8 cellular contexts compared by ENCODE assay signal in the genomic region with DNA sequence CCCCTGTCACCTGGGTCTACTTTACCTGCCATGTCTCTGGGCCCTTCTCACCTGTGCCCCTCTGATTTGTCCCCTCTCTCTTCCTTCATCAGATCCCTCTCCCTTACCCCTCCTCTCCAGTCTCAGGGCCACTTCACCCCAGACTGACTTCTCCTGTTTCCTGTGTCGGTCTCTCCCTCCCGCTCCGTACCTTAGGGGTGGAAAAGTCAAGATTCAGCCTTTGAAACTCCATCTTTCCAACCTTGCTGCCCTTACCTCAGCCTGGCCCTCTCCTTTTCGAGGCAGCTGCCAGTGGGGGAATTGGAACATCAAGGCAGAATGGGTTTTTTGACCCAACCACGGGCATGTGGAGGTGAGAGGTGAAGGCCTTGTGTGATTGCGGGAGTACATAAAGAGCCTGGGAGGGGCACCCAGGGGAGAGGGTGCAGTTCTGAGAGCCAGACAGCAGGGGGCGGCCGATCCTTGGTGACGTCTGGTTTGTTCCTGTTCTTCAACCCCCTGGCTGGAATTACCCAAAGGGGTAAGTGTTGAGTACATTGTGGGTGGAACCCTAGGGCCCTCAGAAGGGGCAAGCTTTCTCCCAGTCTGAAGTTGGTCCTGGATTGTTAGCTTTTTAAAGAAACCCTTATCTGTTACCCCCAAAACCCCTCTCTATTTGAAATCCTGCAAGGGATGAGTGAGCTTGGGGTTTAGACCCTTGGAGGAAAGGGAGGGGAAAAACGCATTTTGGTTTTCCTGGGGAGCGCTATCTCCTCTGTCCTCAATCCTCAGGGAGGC. TPM values are rescaled to one million over a fixed set of nuclear protein-coding genes. Genes with fewer than 3 reads are reported as not detected.
A peak's percentile ranks its signal among the peaks of the same experiment; 100 is the strongest.
DNase-seq lines count a peak whose midpoint lies in the region; ATAC-seq and TF ChIP-seq lines count a peak whose summit lies in the region.

No MANE protein-coding gene starts in this region.

- peaks cover 58% of the 10 kb centered on the region for H3K27me3 Mint-ChIP-seq in CD4-positive, alpha-beta T cell
- H3K27me3 Mint-ChIP-seq in brain: peaks cover 77% of the 10 kb centered on the region

- no peaks in the 10 kb centered on the region for H3K9me2 ChIP-seq in GM23248 (ENCODE audit: insufficient read depth)

- no peak overlapping the region for H3K27ac Mint-ChIP-seq in CD4-positive, alpha-beta T cell
- H3K27ac Mint-ChIP-seq in brain: peak overlapping the region in 1 of 5 experiments; percentile 86

- no peak overlapping the region for H3K4me3 Mint-ChIP-seq in CD4-positive, alpha-beta T cell
- peak overlapping the region in 1 of 5 experiments; percentile 29 for H3K4me3 Mint-ChIP-seq in brain

- POLR2A ChIA-PET in CD4-positive, alpha-beta T cell (lab: Charles Lee): no interaction called here

- H3K79me2 ChIP-seq in GM23248 (ENCODE audit: insufficient read depth): no peaks in the 10 kb centered on the region

- H3K4me2 ChIP-seq in GM23248 (ENCODE audit: unreplicated experiment): no peak overlapping the region

- no peaks in the 10 kb centered on the region for H3F3A ChIP-seq in GM23248 (ENCODE audit: insufficient read depth)

- no peak overlapping the region for H3K4me3 ChIP-seq in GM23248

- H3K27ac ChIP-seq in CD4-positive, alpha-beta T cell (ENCODE audit: low read depth, low read length): no peak overlapping the region
- no peak overlapping the region for H3K27ac ChIP-seq in GM23248
- H3K27ac ChIP-seq in VCaP: no peak overlapping the region

- no peaks in the 10 kb centered on the region for H3K36me3 Mint-ChIP-seq in CD4-positive, alpha-beta T cell (ENCODE audit: low read depth)
- no peaks in the 10 kb centered on the region for H3K36me3 Mint-ChIP-seq in brain

- H3K4me1 ChIP-seq in GM23248 (ENCODE audit: insufficient read depth): no peaks in the 10 kb centered on the region

- peak; percentile 54 to 76 (median 64) for DNase-seq in CD4-positive, alpha-beta T cell
- DNase-seq in GM23248 (peak; percentile 73), NCI-H2029 (lab: John Stamatoyannopoulos, UW) (peak; percentile 59), iris pigment epithelial cell (ENCODE audit: low read depth) (peak; percentile 59)
- DNase-seq in stimulated activated CD4-positive, alpha-beta T cell treated with anti-CD3 and anti-CD28 coated beads, Interleukin-15, amount 100 ng/mL, for 48 hours (ENCODE audit: low read depth in 2 of 2): peak; percentile 56 to 68

- no peaks in the 10 kb centered on the region for H4K20me1 ChIP-seq in GM23248 (ENCODE audit: insufficient read depth)

- TF ChIP-seq CTCF in CD4-positive, alpha-beta T cell (IDR thresholded peaks at IDR 0.05): peak; percentile 79
- TF ChIP-seq CTCF in VCaP (conservative IDR thresholded peaks at IDR 0.05) (peak; percentile 93), brain (conservative IDR thresholded peaks at IDR 0.05) (peak; percentile 81 to 91)

- H3K9me3 ChIP-seq in CD4-positive, alpha-beta T cell (ENCODE audit: control insufficient read depth, low read length): no peaks in the 10 kb centered on the region
- no peaks in the 10 kb centered on the region for H3K9me3 ChIP-seq in GM23248 (ENCODE audit: low read depth)

- no peaks in the 10 kb centered on the region for H3K4me1 Mint-ChIP-seq in CD4-positive, alpha-beta T cell (ENCODE audit: low read depth)
- H3K4me1 Mint-ChIP-seq in brain: peaks cover 33% of the 10 kb centered on the region

- intact Hi-C loops in CD4-positive, alpha-beta T cell (cut with DNase I, micrococcal nuclease): loop anchor here (1.0 to 5.0 kb wide), 3 partner anchors 50 to 248 kb away; no protein-coding TSS in a partner anchor

- in situ Hi-C loops in GM23248 (cut with MboI): loop anchor here (10.0 kb wide), 1 partner anchor 47 kb away; no protein-coding TSS in a partner anchor

- ATAC-seq in CD4-positive, alpha-beta T cell (ENCODE audit: poor library complexity): peak; percentile 94
- no peak for ATAC-seq in GM18861 (IDR thresholded peaks at IDR 0.05; ENCODE audit: unreplicated experiment)

- H3K9me3 Mint-ChIP-seq in CD4-positive, alpha-beta T cell: no peaks in the 10 kb centered on the region
- H3K9me3 Mint-ChIP-seq in brain: peaks cover 0 to 19% (median 0%) of the 10 kb centered on the region in 5 experiments

- WGBS in GM23248 (ENCODE audit: low coverage in 1 of 2, low lambda C conversion rate in 2 of 2, missing lambda C conversion rate in 2 of 2), 2 experiments: 20 to 22% methylated on average over 11 of the region's 11 CpGs

- H3K36me3 ChIP-seq in GM23248 (ENCODE audit: low read depth): no peaks in the 10 kb centered on the region

- CTCF ChIA-PET in CD4-positive, alpha-beta T cell (lab: Charles Lee): interaction anchor here (1.2 kb wide), 1 partner anchor 18 kb away, joined by 3 read pairs; no protein-coding TSS in a partner anchor

- peaks cover 11% of the 10 kb centered on the region for H3K27me3 ChIP-seq in CD4-positive, alpha-beta T cell (ENCODE audit: control insufficient read depth, insufficient read depth, low read length)
- H3K27me3 ChIP-seq in GM23248 (replicated peaks; ENCODE audit: insufficient read depth): peaks cover 7% of the 10 kb centered on the region

- no peak overlapping the region for H3K9ac ChIP-seq in GM23248

- H2AFZ ChIP-seq in GM23248: no peak overlapping the region

RNA-seq across cellular contexts. Expression of a gene that starts 12.3 kb away (rescaled TPM):
- total RNA-seq in CD4-positive, alpha-beta T cell: not detected
- not detected in 2 replicates for total RNA-seq in GM23248 (2014; rRNA removed; shearing (Covaris generic))
- polyA plus RNA-seq in GM23248 (2016; fragmentation: Nextera tagmentation; extraction: Ambion mirVana) (not detected in 2 replicates), brain (ENCODE audit: insufficient read depth, low read depth, low replicate concordance) (not detected)
